8 cellular contexts compared by ENCODE assay signal in genomic region chr15:83571820-83572707, GRCh38.
DNase-seq lines count a peak whose midpoint lies in the region; ATAC-seq and TF ChIP-seq lines count a peak whose summit lies in the region.

No MANE protein-coding gene starts in this region.

- no peaks in the 10 kb centered on the region for H3K36me3 Mint-ChIP-seq in activated B cell treated with CpG ODN at 0.5 μM for 24 hours (ENCODE audit: low read depth)

- intact Hi-C loops in activated B cell treated with CpG ODN at 0.5 μM for 24 hours (cut with micrococcal nuclease) (loop anchor here (1.0 kb wide), 1 partner anchor 324 kb away; no protein-coding TSS in a partner anchor), vagina (cut with DNase I) (no loop called here)

- H3K4me3 ChIP-seq in AG04450 (ENCODE audit: low read depth, low read length) (no peak overlapping the region), H7 (ENCODE audit: insufficient read depth, low read depth, low read length) (no peak overlapping the region), vagina (no peak overlapping the region)

- no peak for ATAC-seq in activated B cell treated with CpG ODN at 0.5 μM for 24 hours (ENCODE audit: low read depth)
- ATAC-seq in GM21360 (IDR thresholded peaks at IDR 0.05; ENCODE audit: unreplicated experiment) = no peak
- no peak for ATAC-seq in HG03469 (IDR thresholded peaks at IDR 0.05; ENCODE audit: unreplicated experiment)
- no peak for ATAC-seq in GM18873 (IDR thresholded peaks at IDR 0.05; ENCODE audit: low FRiP score, unreplicated experiment)

- H3K27me3 ChIP-seq in AG04450 (ENCODE audit: control insufficient read depth, insufficient read depth, low read length) = no peaks in the 10 kb centered on the region
- H3K27me3 ChIP-seq in H7 (ENCODE audit: control insufficient read depth, insufficient read depth, low read length) = no peaks in the 10 kb centered on the region
- H3K27me3 ChIP-seq in vagina = no peaks in the 10 kb centered on the region

- DNase-seq in AG04450 (ENCODE audit: low read depth, low spot score) (no peak), H7 (peak; percentile 56), activated B cell treated with CpG ODN at 0.5 μM for 24 hours (no peak), inferior parietal cortex (ENCODE audit: extremely low spot score) (peak; percentile 96), vagina (ENCODE audit: extremely low spot score in 2 of 2) (no peak)

- TF ChIP-seq POLR2A in vagina (IDR thresholded peaks at IDR 0.05) = no peak

- no peaks in the 10 kb centered on the region for H3K9me3 Mint-ChIP-seq in activated B cell treated with CpG ODN at 0.5 μM for 24 hours

- POLR2A ChIA-PET in AG04450 (lab: Yijun Ruan, JAX) (no interaction called here), activated B cell treated with CpG ODN at 0.5 μM for 24 hours (lab: Charles Lee) (no interaction called here)

- TF ChIP-seq CTCF in AG04450 (IDR thresholded peaks at IDR 0.05; ENCODE audit: low read depth, low read length) (peak; percentile 70), activated B cell treated with CpG ODN at 0.5 μM for 24 hours (IDR thresholded peaks at IDR 0.05) (peak; percentile 18), vagina (IDR thresholded peaks at IDR 0.05) (peak in 2 of 3 experiments; percentile 47 to 55)

- H3K27ac ChIP-seq in AG04450 (ENCODE audit: low read depth, low read length) (no peak overlapping the region), vagina (no peak overlapping the region)

- CTCF ChIA-PET in AG04450 (lab: Charles Lee) (interaction anchor here (0.7 to 5.1 kb wide), 10 partner anchors 11 to 463 kb away, joined by 3 to 38 read pairs (median 6); no protein-coding TSS in a partner anchor), activated B cell treated with CpG ODN at 0.5 μM for 24 hours (lab: Charles Lee) (interaction anchor here (1.8 kb wide), 1 partner anchor 10 kb away, joined by 5 read pairs; no protein-coding TSS in a partner anchor)

- no peaks in the 10 kb centered on the region for H3K36me3 ChIP-seq in H7 (replicated peaks; ENCODE audit: control insufficient read depth, insufficient read depth, low read length)
- no peaks in the 10 kb centered on the region for H3K36me3 ChIP-seq in vagina

- no peaks in the 10 kb centered on the region for H3K4me1 Mint-ChIP-seq in activated B cell treated with CpG ODN at 0.5 μM for 24 hours

- no peak overlapping the region for H3K27ac Mint-ChIP-seq in activated B cell treated with CpG ODN at 0.5 μM for 24 hours

- H3K4me3 Mint-ChIP-seq in activated B cell treated with CpG ODN at 0.5 μM for 24 hours = no peak overlapping the region

- H3K27me3 Mint-ChIP-seq in activated B cell treated with CpG ODN at 0.5 μM for 24 hours = no peaks in the 10 kb centered on the region

- peaks cover 5% of the 10 kb centered on the region for H3K4me1 ChIP-seq in vagina

- no peaks in the 10 kb centered on the region for H3K9me3 ChIP-seq in AG04450 (ENCODE audit: control insufficient read depth, insufficient read depth, low read length)
- no peaks in the 10 kb centered on the region for H3K9me3 ChIP-seq in vagina

Comparison
In these comparisons a context has a peak if more than half of its experiments do, and no peak if none do; other contexts are left out.
1. DNase-seq: peak in H7 (single experiment) and inferior parietal cortex (single experiment); none in AG04450 (single experiment), activated B cell treated with CpG ODN at 0.5 μM for 24 hours (single experiment) and vagina (0 of 2).
2. CTCF ChIP-seq: peak in every context shown above with its lines; median percentile 70 in AG04450; 51 in vagina; 18 in activated B cell treated with CpG ODN at 0.5 μM for 24 hours.